38 cellular contexts compared by ENCODE assay signal in genomic region chr17:81206657-81207056, GRCh38. TPM values are rescaled to one million over a fixed set of nuclear protein-coding genes. Genes with fewer than 3 reads are reported as not detected.
"Had no signal": no experiment of that assay in that cellular context is flagged by ENCODE, and none has a peak within 500 bp of the region (broad histone marks: within the 10 kb centered on the region; RNA-seq: fewer than 3 reads in every experiment).

No MANE protein-coding gene starts in this region.

- H3K4me3 ChIP-seq: Peyer's patch had no signal

- H3K4me1 Mint-ChIP-seq: activated CD4-positive, alpha-beta memory T cell treated with anti-CD3 and anti-CD28 coated beads, Interleukin-2, amount 10 ng/mL, durations not matched to agents 7 days and 5 days; activated CD8-positive, alpha-beta memory T cell treated with anti-CD3 and anti-CD28 coated beads, Interleukin-2, amount 10 ng/mL, durations not matched to agents 7 days and 5 days; activated naive CD4-positive, alpha-beta T cell treated with anti-CD3 and anti-CD28 coated beads, Interleukin-2, amount 10 ng/mL, durations not matched to agents 7 days and 5 days; activated naive CD8-positive, alpha-beta T cell treated with anti-CD3 and anti-CD28 coated beads, Interleukin-2, amount 50 U/mL, for 24 hours; brain had no signal

- H3K4me3 Mint-ChIP-seq: activated B cell treated with CpG ODN at 0.5 μM for 24 hours; activated CD4-positive, alpha-beta memory T cell treated with anti-CD3 and anti-CD28 coated beads, Interleukin-2, amount 10 ng/mL, durations not matched to agents 7 days and 5 days; activated CD8-positive, alpha-beta memory T cell treated with anti-CD3 and anti-CD28 coated beads, Interleukin-2, amount 10 ng/mL, durations not matched to agents 7 days and 5 days; activated naive CD4-positive, alpha-beta T cell treated with anti-CD3 and anti-CD28 coated beads, Interleukin-2, amount 10 ng/mL, durations not matched to agents 7 days and 5 days; activated naive CD8-positive, alpha-beta T cell; activated naive CD8-positive, alpha-beta T cell treated with anti-CD3 and anti-CD28 coated beads, Interleukin-2, amount 50 U/mL, for 24 hours; brain had no signal

- H3K27me3 ChIP-seq: Peyer's patch had no signal

- H3K36me3 Mint-ChIP-seq: activated CD8-positive, alpha-beta memory T cell treated with anti-CD3 and anti-CD28 coated beads, Interleukin-2, amount 10 ng/mL, durations not matched to agents 7 days and 5 days; activated naive CD4-positive, alpha-beta T cell treated with anti-CD3 and anti-CD28 coated beads, Interleukin-2, amount 10 ng/mL, durations not matched to agents 7 days and 5 days; activated naive CD8-positive, alpha-beta T cell had no signal

- H3K9me3 ChIP-seq: Peyer's patch had no signal

- H3K36me3 ChIP-seq: Peyer's patch had no signal

- H3K9me3 Mint-ChIP-seq: activated B cell treated with CpG ODN at 0.5 μM for 24 hours; activated CD4-positive, alpha-beta memory T cell treated with anti-CD3 and anti-CD28 coated beads, Interleukin-2, amount 10 ng/mL, durations not matched to agents 7 days and 5 days; activated naive CD4-positive, alpha-beta T cell treated with anti-CD3 and anti-CD28 coated beads, Interleukin-2, amount 10 ng/mL, durations not matched to agents 7 days and 5 days; activated naive CD8-positive, alpha-beta T cell treated with anti-CD3 and anti-CD28 coated beads, Interleukin-2, amount 50 U/mL, for 24 hours; brain had no signal

- H3K27ac ChIP-seq: Peyer's patch, VCaP had no signal

- ATAC-seq: activated naive CD8-positive, alpha-beta T cell treated with anti-CD3 and anti-CD28 coated beads, Interleukin-2, amount 50 U/mL, for 24 hours; PC-3; Right ventricle myocardium inferior had no signal

- DNase-seq: activated B cell treated with CpG ODN at 0.5 μM for 24 hours; activated CD4-positive, alpha-beta memory T cell treated with anti-CD3 and anti-CD28 coated beads, Interleukin-2, amount 10 ng/mL, durations not matched to agents 7 days and 5 days; activated CD4-positive, alpha-beta T cell treated with anti-CD3 and anti-CD28 coated beads for 4 hours; activated CD4-positive, alpha-beta T cell treated with anti-CD3 and anti-CD28 coated beads, Interleukin-2, amount 50 U/mL, for 1 hour; activated CD4-positive, CD25-positive, alpha-beta regulatory T cell treated with anti-CD3 and anti-CD28 coated beads, Interleukin-2, amount 50 U/mL, for 72 hours; activated CD8-positive, alpha-beta memory T cell treated with anti-CD3 and anti-CD28 coated beads for 24 hours; activated CD8-positive, alpha-beta memory T cell treated with anti-CD3 and anti-CD28 coated beads, Interleukin-2, amount 10 ng/mL, durations not matched to agents 7 days and 5 days; activated CD8-positive, alpha-beta memory T cell treated with anti-CD3 and anti-CD28 coated beads, Interleukin-2, amount 50 U/mL, for 48 hours; activated effector memory CD4-positive, alpha-beta T cell treated with Interleukin-2 at 50 U/mL for 16 hours; activated naive CD4-positive, alpha-beta T cell treated with anti-CD3 and anti-CD28 coated beads, Interleukin-2, amount 10 ng/mL, durations not matched to agents 7 days and 5 days; activated naive CD8-positive, alpha-beta T cell treated with anti-CD3 and anti-CD28 coated beads, Interleukin-2, amount 50 U/mL, for 24 hours; activated T-cell treated with anti-CD3 and anti-CD28 coated beads, Interleukin-2, amount 50 U/mL, for 48 hours; anterior cingulate cortex; central memory CD4-positive, alpha-beta T cell; Karpas-422; NCI-H1105; NCI-H1417 treated with DMSO at 0.1 percent for 48 hours; NCI-H187 treated with DMSO at 0.1 percent for 48 hours; NCI-H2081; NCI-H345; NCI-H510A; NCI-H526 treated with DMSO at 0.1 percent for 48 hours; NCI-H82; PC-3; Peyer's patch; RPMI8226; SIG-M5; SW 1271; T-helper 1 cell; T-helper 2 cell; T-helper 9 cell had no signal

- H3K4me1 ChIP-seq: Peyer's patch had no signal

- H3K27me3 Mint-ChIP-seq: activated B cell treated with CpG ODN at 0.5 μM for 24 hours; activated CD4-positive, alpha-beta memory T cell treated with anti-CD3 and anti-CD28 coated beads, Interleukin-2, amount 10 ng/mL, durations not matched to agents 7 days and 5 days; activated CD8-positive, alpha-beta memory T cell treated with anti-CD3 and anti-CD28 coated beads, Interleukin-2, amount 10 ng/mL, durations not matched to agents 7 days and 5 days; activated naive CD4-positive, alpha-beta T cell treated with anti-CD3 and anti-CD28 coated beads, Interleukin-2, amount 10 ng/mL, durations not matched to agents 7 days and 5 days; activated naive CD8-positive, alpha-beta T cell; activated naive CD8-positive, alpha-beta T cell treated with anti-CD3 and anti-CD28 coated beads, Interleukin-2, amount 50 U/mL, for 24 hours; brain had no signal

- H3K27ac Mint-ChIP-seq: activated B cell treated with CpG ODN at 0.5 μM for 24 hours; activated CD4-positive, alpha-beta memory T cell treated with anti-CD3 and anti-CD28 coated beads, Interleukin-2, amount 10 ng/mL, durations not matched to agents 7 days and 5 days; activated CD8-positive, alpha-beta memory T cell treated with anti-CD3 and anti-CD28 coated beads, Interleukin-2, amount 10 ng/mL, durations not matched to agents 7 days and 5 days; activated naive CD4-positive, alpha-beta T cell treated with anti-CD3 and anti-CD28 coated beads, Interleukin-2, amount 10 ng/mL, durations not matched to agents 7 days and 5 days; activated naive CD8-positive, alpha-beta T cell; activated naive CD8-positive, alpha-beta T cell treated with anti-CD3 and anti-CD28 coated beads, Interleukin-2, amount 50 U/mL, for 24 hours; brain had no signal

RNA-seq across cellular contexts. Expression of gene PVALEF, which starts 41.4 kb away (rescaled TPM):
- total RNA-seq: activated B cell treated with CpG ODN at 0.5 μM for 24 hours; activated CD4-positive, alpha-beta memory T cell treated with anti-CD3 and anti-CD28 coated beads, Interleukin-2, amount 10 ng/mL, durations not matched to agents 7 days and 5 days; activated CD8-positive, alpha-beta memory T cell treated with anti-CD3 and anti-CD28 coated beads, Interleukin-2, amount 10 ng/mL, durations not matched to agents 7 days and 5 days; cerebellum; MCF 10A; PC-3; Peyer's patch; Right ventricle myocardium inferior; SK-MEL-5 had no signal
